8 cellular contexts compared by ENCODE assay signal in genomic region chr5:80082731-80083114, GRCh38. TPM values are rescaled to one million over a fixed set of nuclear protein-coding genes. Genes with fewer than 3 reads are reported as not detected.
DNase-seq lines count a peak whose midpoint lies in the region; ATAC-seq lines count a peak whose summit lies in the region.

No MANE protein-coding gene starts in this region.

- no peaks in the 10 kb centered on the region for H3K9me3 Mint-ChIP-seq in activated CD4-positive, alpha-beta memory T cell treated with anti-CD3 and anti-CD28 coated beads, Interleukin-2, amount 10 ng/mL, durations not matched to agents 7 days and 5 days
- H3K9me3 Mint-ChIP-seq in effector memory CD8-positive, alpha-beta T cell: no peaks in the 10 kb centered on the region

- no peaks in the 10 kb centered on the region for H3K27me3 Mint-ChIP-seq in activated CD4-positive, alpha-beta memory T cell treated with anti-CD3 and anti-CD28 coated beads, Interleukin-2, amount 10 ng/mL, durations not matched to agents 7 days and 5 days
- H3K27me3 Mint-ChIP-seq in effector memory CD8-positive, alpha-beta T cell: peaks cover 8 to 13% of the 10 kb centered on the region in 2 donors

- CTCF ChIA-PET in activated CD4-positive, alpha-beta memory T cell treated with anti-CD3 and anti-CD28 coated beads, Interleukin-2, amount 10 ng/mL, durations not matched to agents 7 days and 5 days (lab: Charles Lee): interaction anchor here (0.6 to 4.3 kb wide), 54 partner anchors 9 to 568 kb away, joined by 3 to 43 read pairs (median 4); partner anchors contain the start of genes HOMER1, MTX3, SERINC5 and ZFYVE16

- H3K36me3 Mint-ChIP-seq in activated CD4-positive, alpha-beta memory T cell treated with anti-CD3 and anti-CD28 coated beads, Interleukin-2, amount 10 ng/mL, durations not matched to agents 7 days and 5 days (ENCODE audit: low read depth): no peaks in the 10 kb centered on the region
- H3K36me3 Mint-ChIP-seq in effector memory CD8-positive, alpha-beta T cell (ENCODE audit: insufficient read depth): peaks cover 6% of the 10 kb centered on the region

- ATAC-seq in effector memory CD8-positive, alpha-beta T cell (replicated peaks): peak; percentile 56
- no peak for ATAC-seq in HG03095 (IDR thresholded peaks at IDR 0.05; ENCODE audit: unreplicated experiment)

- peak; percentile 26 for DNase-seq in activated CD4-positive, alpha-beta T cell treated with anti-CD3 and anti-CD28 coated beads for 1 hour
- DNase-seq in activated CD4-positive, alpha-beta T cell treated with anti-CD3 and anti-CD28 coated beads, Interleukin-2, amount 50 U/mL, for 1 hour: no peak
- DNase-seq in NCI-H2196 (lab: John Stamatoyannopoulos, UW; ENCODE audit: unreplicated experiment) (peak; percentile 63), midbrain (lab: John Stamatoyannopoulos, UW) (peak; percentile 80)
- peak; percentile 66 for DNase-seq in activated CD4-positive, alpha-beta memory T cell treated with anti-CD3 and anti-CD28 coated beads, Interleukin-2, amount 10 ng/mL, durations not matched to agents 7 days and 5 days
- DNase-seq in effector memory CD8-positive, alpha-beta T cell: peak in 2 of 3 experiments; percentile 20 to 38
- peak; percentile 34 to 43 for DNase-seq in stimulated activated CD8-positive, alpha-beta memory T cell treated with anti-CD3 and anti-CD28 coated beads, Interleukin-7, amount 100 ng/mL, for 48 hours (ENCODE audit: extremely low read depth in 1 of 2, low read depth in 1 of 2)

- peaks cover 16% of the 10 kb centered on the region for H3K4me1 Mint-ChIP-seq in activated CD4-positive, alpha-beta memory T cell treated with anti-CD3 and anti-CD28 coated beads, Interleukin-2, amount 10 ng/mL, durations not matched to agents 7 days and 5 days
- peaks cover 3 to 5% of the 10 kb centered on the region in 2 donors for H3K4me1 Mint-ChIP-seq in effector memory CD8-positive, alpha-beta T cell (ENCODE audit: low read depth in 2 of 2)

- peak overlapping the region; percentile 56 for H3K4me3 Mint-ChIP-seq in activated CD4-positive, alpha-beta memory T cell treated with anti-CD3 and anti-CD28 coated beads, Interleukin-2, amount 10 ng/mL, durations not matched to agents 7 days and 5 days
- H3K4me3 Mint-ChIP-seq in effector memory CD8-positive, alpha-beta T cell: peak overlapping the region; percentile 70 to 76

- H3K27ac Mint-ChIP-seq in activated CD4-positive, alpha-beta memory T cell treated with anti-CD3 and anti-CD28 coated beads, Interleukin-2, amount 10 ng/mL, durations not matched to agents 7 days and 5 days: no peak overlapping the region
- H3K27ac Mint-ChIP-seq in effector memory CD8-positive, alpha-beta T cell: peak overlapping the region in 1 of 2 donors; percentile 83

- POLR2A ChIA-PET in activated CD4-positive, alpha-beta memory T cell treated with anti-CD3 and anti-CD28 coated beads, Interleukin-2, amount 10 ng/mL, durations not matched to agents 7 days and 5 days (lab: Charles Lee): interaction anchor here (1.5 to 2.5 kb wide), 3 partner anchors 92 to 173 kb away, joined by 7 to 10 read pairs (median 7); partner anchors contain the start of gene SERINC5

RNA-seq across cellular contexts. Expression of gene THBS4, which starts 47.6 kb away (rescaled TPM):
- total RNA-seq in activated CD4-positive, alpha-beta memory T cell treated with anti-CD3 and anti-CD28 coated beads, Interleukin-2, amount 10 ng/mL, durations not matched to agents 7 days and 5 days: 1 to 10 TPM; 2.2 to 3.6 TPM
